ENCODE assay signal across 30 cellular contexts in genomic region chr1:182159443-182159842, GRCh38.
"Had no signal": no experiment of that assay in that cellular context is flagged by ENCODE, and none has a peak within 500 bp of the region (broad histone marks: within the 10 kb centered on the region; RNA-seq: fewer than 3 reads in every experiment).

No MANE protein-coding gene starts in this region.

- ATAC-seq: activated CD4-positive, alpha-beta T cell treated with anti-CD3 and anti-CD28 coated beads for 36 hours; activated CD4-positive, CD25-positive, alpha-beta regulatory T cell treated with anti-CD3 and anti-CD28 coated beads, Interleukin-2, amount 50 U/mL, for 24 hours; activated CD8-positive, alpha-beta memory T cell treated with anti-CD3 and anti-CD28 coated beads, Interleukin-2, amount 10 ng/mL, durations not matched to agents 7 days and 5 days; activated CD8-positive, alpha-beta T cell treated with anti-CD3 and anti-CD28 coated beads, Interleukin-2, amount 10 ng/mL, durations not matched to agents 7 days and 5 days; activated naive CD8-positive, alpha-beta T cell treated with anti-CD3 and anti-CD28 coated beads, Interleukin-2, amount 50 U/mL, for 24 hours; WTC11 had no signal

- FAIRE-seq: bronchial epithelial cell had no signal

- DNase-seq: activated CD4-positive, alpha-beta memory T cell treated with anti-CD3 and anti-CD28 coated beads, Interleukin-2, amount 10 ng/mL, durations not matched to agents 7 days and 5 days; activated CD4-positive, alpha-beta T cell treated with anti-CD3 and anti-CD28 coated beads for 1 hour; activated CD4-positive, alpha-beta T cell treated with anti-CD3 and anti-CD28 coated beads for 36 hours; activated CD4-positive, alpha-beta T cell treated with anti-CD3 and anti-CD28 coated beads for 48 hours; activated CD4-positive, alpha-beta T cell treated with anti-CD3 and anti-CD28 coated beads, Interleukin-2, amount 10 ng/mL, durations not matched to agents 7 days and 5 days; activated CD4-positive, alpha-beta T cell treated with anti-CD3 and anti-CD28 coated beads, Interleukin-2, amount 50 U/mL, for 48 hours; activated CD4-positive, CD25-positive, alpha-beta regulatory T cell; activated CD8-positive, alpha-beta memory T cell treated with anti-CD3 and anti-CD28 coated beads for 24 hours; activated CD8-positive, alpha-beta memory T cell treated with anti-CD3 and anti-CD28 coated beads, Interleukin-2, amount 10 ng/mL, durations not matched to agents 7 days and 5 days; activated CD8-positive, alpha-beta memory T cell treated with anti-CD3 and anti-CD28 coated beads, Interleukin-2, amount 50 U/mL, for 48 hours; activated CD8-positive, alpha-beta T cell treated with anti-CD3 and anti-CD28 coated beads, Interleukin-2, amount 10 ng/mL, durations not matched to agents 7 days and 5 days; activated effector memory CD4-positive, alpha-beta T cell treated with Interleukin-2 at 50 U/mL for 16 hours; activated gamma-delta T cell; activated naive CD4-positive, alpha-beta T cell treated with anti-CD3 and anti-CD28 coated beads, Interleukin-2, amount 10 ng/mL, durations not matched to agents 7 days and 5 days; activated naive CD4-positive, alpha-beta T cell treated with Interleukin-2 at 50 U/mL for 16 hours; activated naive CD8-positive, alpha-beta T cell treated with anti-CD3 and anti-CD28 coated beads, Interleukin-2, amount 10 ng/mL, durations not matched to agents 7 days and 5 days; activated naive CD8-positive, alpha-beta T cell treated with anti-CD3 and anti-CD28 coated beads, Interleukin-2, amount 50 U/mL, for 24 hours; activated T-cell treated with anti-CD3 and anti-CD28 coated beads, Interleukin-2, amount 50 U/mL, for 24 hours; activated T-cell treated with anti-CD3 and anti-CD28 coated beads, Interleukin-2, amount 50 U/mL, for 48 hours; amygdala; anterior cingulate cortex; caudate nucleus; cerebellar nuclear complex; T-helper 1 cell; T-helper 2 cell; T-helper 9 cell; WERI-Rb-1 had no signal
